ENCODE assay signal across 12 cellular contexts in the genomic region with DNA sequence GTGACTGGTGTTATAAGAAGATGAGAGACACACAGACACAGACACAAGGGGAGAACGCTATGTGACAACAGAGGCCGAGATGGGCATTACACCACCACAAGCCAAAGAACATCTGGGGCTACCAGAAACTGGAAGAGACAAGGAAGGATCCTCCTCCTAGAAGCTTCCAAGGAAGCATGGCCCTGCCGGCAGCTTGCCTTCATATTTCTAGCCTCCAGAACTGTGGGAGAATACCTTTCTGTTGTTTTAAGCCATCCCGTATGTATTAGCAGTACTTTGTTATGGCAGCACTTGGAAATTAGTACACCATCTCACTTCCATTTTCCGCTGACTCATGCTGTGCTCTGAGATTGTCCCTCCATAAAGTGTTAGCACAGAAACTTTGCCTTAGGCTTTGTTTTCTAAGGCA. TPM values are rescaled to one million over a fixed set of nuclear protein-coding genes. Genes with fewer than 3 reads are reported as not detected.
DNase-seq lines count a peak whose midpoint lies in the region; ATAC-seq, FAIRE-seq and TF ChIP-seq lines count a peak whose summit lies in the region.
"Had no signal": no experiment of that assay in that cellular context is flagged by ENCODE, and none has a peak within 500 bp of the region (broad histone marks: within the 10 kb centered on the region; RNA-seq: fewer than 3 reads in every experiment).

No MANE protein-coding gene starts in this region.

- DNase-seq in NCI-H82 (lab: John Stamatoyannopoulos, UW) (peak; percentile 41), NCI-H82 treated with DMSO at 0.1 percent for 48 hours (lab: John Stamatoyannopoulos, UW; ENCODE audit: unreplicated experiment) (no peak), NCI-H460 (ENCODE audit: extremely low read depth, low read depth) (peak; percentile 38), colonic mucosa (no peak), osteocyte (ENCODE audit: extremely low spot score, unreplicated experiment) (no peak), upper lobe of right lung (no peak), left ventricle myocardium inferior (no peak), kidney (no peak)
- DNase-seq: activated T-cell treated with anti-CD3 and anti-CD28 coated beads, Interleukin-2, amount 50 U/mL, for 48 hours; immature natural killer cell; natural killer cell; NCI-H2029 treated with DMSO at 0.1 percent for 48 hours had no signal

- H3K27me3 Mint-ChIP-seq in osteocyte (ENCODE audit: unreplicated experiment): no peaks in the 10 kb centered on the region

- intact Hi-C loops in colonic mucosa (cut with DNase I) (no loop called here), upper lobe of right lung (cut with DNase I) (no loop called here), left ventricle myocardium inferior (cut with micrococcal nuclease) (no loop called here), kidney (cut with DNase I) (no loop called here)

- no peaks in the 10 kb centered on the region for H3K36me3 ChIP-seq in colonic mucosa
- H3K36me3 ChIP-seq in upper lobe of right lung: no peaks in the 10 kb centered on the region
- H3K36me3 ChIP-seq in left ventricle myocardium inferior: no peaks in the 10 kb centered on the region
- H3K36me3 ChIP-seq in kidney (ENCODE audit: control insufficient read depth in 1 of 2, insufficient read depth in 2 of 2, low read length in 2 of 2): no peaks in the 10 kb centered on the region

- no peaks in the 10 kb centered on the region for H3K9me3 ChIP-seq in colonic mucosa
- H3K9me3 ChIP-seq in upper lobe of right lung: no peaks in the 10 kb centered on the region
- H3K9me3 ChIP-seq in left ventricle myocardium inferior (replicated peaks): no peaks in the 10 kb centered on the region
- H3K9me3 ChIP-seq in kidney (ENCODE audit: control insufficient read depth in 1 of 2, low read length in 2 of 2): no peaks in the 10 kb centered on the region

- peaks cover 4% of the 10 kb centered on the region for H3K36me3 Mint-ChIP-seq in osteocyte (ENCODE audit: unreplicated experiment)
- H3K36me3 Mint-ChIP-seq: immature natural killer cell, natural killer cell had no signal

- TF ChIP-seq CTCF in colonic mucosa (IDR thresholded peaks at IDR 0.05) (no peak), osteocyte (IDR thresholded peaks at IDR 0.05) (no peak), upper lobe of right lung (IDR thresholded peaks at IDR 0.05) (no peak), left ventricle myocardium inferior (IDR thresholded peaks at IDR 0.05; ENCODE audit: borderline replicate concordance) (no peak), kidney (IDR thresholded peaks at IDR 0.05; ENCODE audit: borderline replicate concordance, extremely low read depth, insufficient read depth) (no peak)

- no peak for FAIRE-seq in kidney (lab: Jason Lieb, UNC)

- no peaks in the 10 kb centered on the region for H3K27me3 ChIP-seq in colonic mucosa
- H3K27me3 ChIP-seq in upper lobe of right lung: no peaks in the 10 kb centered on the region
- H3K27me3 ChIP-seq in left ventricle myocardium inferior (ENCODE audit: low read depth): no peaks in the 10 kb centered on the region

- H3K9ac ChIP-seq in colonic mucosa (ENCODE audit: low read depth in 2 of 2, low read length in 2 of 2) (no peak overlapping the region), kidney (ENCODE audit: low read length in 2 of 2) (no peak overlapping the region)

- H3K27ac Mint-ChIP-seq in osteocyte (ENCODE audit: unreplicated experiment): peak overlapping the region; percentile 70
- H3K27ac Mint-ChIP-seq: immature natural killer cell, natural killer cell had no signal

- no peaks in the 10 kb centered on the region for H3K4me1 ChIP-seq in colonic mucosa
- H3K4me1 ChIP-seq in upper lobe of right lung: no peaks in the 10 kb centered on the region
- H3K4me1 ChIP-seq in left ventricle myocardium inferior: no peaks in the 10 kb centered on the region
- no peaks in the 10 kb centered on the region for H3K4me1 ChIP-seq in kidney (ENCODE audit: control insufficient read depth in 1 of 2, insufficient read depth in 1 of 2, low read depth in 1 of 2, low read length in 2 of 2)

- H3K9me3 Mint-ChIP-seq in osteocyte (ENCODE audit: unreplicated experiment): peaks cover 2% of the 10 kb centered on the region
- H3K9me3 Mint-ChIP-seq: immature natural killer cell, natural killer cell had no signal

- H3K4me3 Mint-ChIP-seq in osteocyte (ENCODE audit: unreplicated experiment): no peak overlapping the region
- H3K4me3 Mint-ChIP-seq: immature natural killer cell, natural killer cell had no signal

- peaks cover 14% of the 10 kb centered on the region for H3K4me1 Mint-ChIP-seq in osteocyte (ENCODE audit: unreplicated experiment)
- H3K4me1 Mint-ChIP-seq: immature natural killer cell, natural killer cell had no signal

- H3K27ac ChIP-seq in colonic mucosa: peak overlapping the region; percentile 22
- no peak overlapping the region for H3K27ac ChIP-seq in upper lobe of right lung
- H3K27ac ChIP-seq in left ventricle myocardium inferior (replicated peaks): no peak overlapping the region
- H3K27ac ChIP-seq in kidney (ENCODE audit: low read depth in 2 of 2, low read length in 2 of 2): no peak overlapping the region

- ATAC-seq in upper lobe of right lung: no peak
- ATAC-seq: natural killer cell had no signal

- H3K4me3 ChIP-seq in colonic mucosa (no peak overlapping the region), upper lobe of right lung (no peak overlapping the region), left ventricle myocardium inferior (no peak overlapping the region), kidney (ENCODE audit: low read length in 2 of 2) (no peak overlapping the region)

RNA-seq across cellular contexts. Expression of a gene that starts 38.7 kb away (rescaled TPM):
- 29.6 and 33.0 TPM in 2 replicates for total RNA-seq in NCI-H460 (2014; rRNA removed; shearing (Covaris generic))
- polyA plus RNA-seq in NCI-H460 (2014; cell fraction: nucleus; rRNA removed): 72.5 and 90.5 TPM in 2 replicates
- total RNA-seq in colonic mucosa: 100 to 1,000 TPM; 290 to 339 TPM
- 0.76 and 0.97 TPM in 2 replicates for total RNA-seq in osteocyte
- 6.7 TPM for total RNA-seq in upper lobe of right lung
- total RNA-seq in left ventricle myocardium inferior: 0.25 TPM
- total RNA-seq in kidney: 237 TPM
- 242 TPM for polyA plus RNA-seq in kidney (ENCODE audit: insufficient read depth, low read depth, low replicate concordance)
- total RNA-seq: natural killer cell had no signal
- polyA plus RNA-seq: immature natural killer cell had no signal

Comparison
In these comparisons a context has a peak if more than half of its experiments do, and no peak if none do; other contexts are left out.
1. DNase-seq: peak in NCI-H82 (single experiment) and NCI-H460 (single experiment); none in NCI-H82 treated with DMSO at 0.1 percent for 48 hours (single experiment), colonic mucosa (single experiment), osteocyte (single experiment), upper lobe of right lung (single experiment), left ventricle myocardium inferior (single experiment) and kidney (single experiment).